In genomic region chr13:50810998-50811397, GRCh38 we compare ENCODE assay signal across 11 cellular contexts. TPM values are rescaled to one million over a fixed set of nuclear protein-coding genes. Genes with fewer than 3 reads are reported as not detected.
DNase-seq lines count a peak whose midpoint lies in the region; ATAC-seq and TF ChIP-seq lines count a peak whose summit lies in the region.
"Had no signal": no experiment of that assay in that cellular context is flagged by ENCODE, and none has a peak within 500 bp of the region (broad histone marks: within the 10 kb centered on the region; RNA-seq: fewer than 3 reads in every experiment).

No MANE protein-coding gene starts in this region.

- DNase-seq in GF-D8 (lab: John Stamatoyannopoulos, UW): peak; percentile 29
- no peak for DNase-seq in activated effector memory CD4-positive, alpha-beta T cell treated with Interleukin-2 at 50 U/mL for 16 hours
- DNase-seq in SK-N-SH: no peak
- DNase-seq in mucosa of gallbladder (ENCODE audit: low spot score): no peak
- DNase-seq: CD4-positive, alpha-beta memory T cell had no signal

- H3K4me1 ChIP-seq in OCI-LY3 (ENCODE audit: low read length) (peaks cover 17% of the 10 kb centered on the region), SK-N-SH (ENCODE audit: control insufficient read depth in 1 of 2, insufficient read depth in 2 of 2, low read depth in 1 of 2, low read length in 1 of 2) (no peaks in the 10 kb centered on the region)

- no peaks in the 10 kb centered on the region for H3F3A ChIP-seq in SK-N-SH (replicated peaks; ENCODE audit: insufficient read depth)

- WGBS in SK-N-SH (ENCODE audit: low lambda C conversion rate): 80% methylated on average over 2 of the region's 2 CpGs

- TF ChIP-seq EP300 in SK-N-SH (IDR thresholded peaks at IDR 0.05; ENCODE audit: borderline replicate concordance in 1 of 2, low read depth in 1 of 2, low read length in 1 of 2): no peak

- 0 out of 2 replicates have a peak, but pooled peaks cover 6% of the 10 kb centered on the region for H3K27me3 ChIP-seq in OCI-LY3 (ENCODE audit: low read depth, low read length)
- no peaks in the 10 kb centered on the region for H3K27me3 ChIP-seq in SK-N-SH (ENCODE audit: insufficient read depth)
- H3K27me3 ChIP-seq: Peyer's patch had no signal

- CTCF ChIA-PET in SK-N-SH (lab: Yijun Ruan, JAX): interaction anchor here (1.9 kb wide), 1 partner anchor 101 kb away, joined by 7 read pairs; no protein-coding TSS in a partner anchor

- H3K79me2 ChIP-seq in OCI-LY3 (ENCODE audit: low read length) (no peaks in the 10 kb centered on the region), SK-N-SH (ENCODE audit: insufficient read depth) (no peaks in the 10 kb centered on the region)

- H3K4me3 ChIP-seq in OCI-LY3 (ENCODE audit: low read length): peak overlapping the region; percentile 64
- H3K4me3 ChIP-seq in SK-N-SH (ENCODE audit: low read depth in 2 of 2, low read length in 1 of 2): no peak overlapping the region
- H3K4me3 ChIP-seq: Peyer's patch had no signal

- POLR2A ChIA-PET in SK-N-SH (lab: Yijun Ruan, JAX): no interaction called here

- H3K4me2 ChIP-seq in OCI-LY3 (ENCODE audit: low read length) (peak overlapping the region; percentile 92), SK-N-SH (no peak overlapping the region)

- H2AFZ ChIP-seq in OCI-LY3 (ENCODE audit: low read depth, low read length) (peak overlapping the region; percentile 8; the same call in 1 of the 2 replicates), SK-N-SH (ENCODE audit: low read depth) (no peak overlapping the region)

- H3K9me3 ChIP-seq in OCI-LY3 (ENCODE audit: insufficient read depth, low read length) (no peaks in the 10 kb centered on the region), SK-N-SH (no peaks in the 10 kb centered on the region)
- H3K9me3 ChIP-seq: Peyer's patch had no signal

- H3K36me3 ChIP-seq in OCI-LY3 (replicated peaks; ENCODE audit: low read depth, low read length) (no peaks in the 10 kb centered on the region), SK-N-SH (replicated peaks in 1 of 2; ENCODE audit: control insufficient read depth in 1 of 2, insufficient read depth in 2 of 2, low read length in 1 of 2) (no peaks in the 10 kb centered on the region)
- H3K36me3 ChIP-seq: Peyer's patch had no signal

- H3K27ac ChIP-seq in OCI-LY3 (ENCODE audit: low read length) (peak overlapping the region; percentile 57), SK-N-SH (ENCODE audit: low read depth in 2 of 2, low read length in 1 of 2) (no peak overlapping the region)

- ATAC-seq in GM19452 (IDR thresholded peaks at IDR 0.05; ENCODE audit: unreplicated experiment) (peak; percentile 95), HG03066 (IDR thresholded peaks at IDR 0.05; ENCODE audit: low read depth, unreplicated experiment) (peak; percentile 98), esophagus mucosa (no peak)

- H3K9me2 ChIP-seq in SK-N-SH: no peaks in the 10 kb centered on the region

- no peak for TF ChIP-seq CTCF in OCI-LY3 (IDR thresholded peaks at IDR 0.05; ENCODE audit: low read depth, low read length)
- TF ChIP-seq CTCF in SK-N-SH (IDR thresholded peaks at IDR 0.05): no peak

- no peak for TF ChIP-seq RAD21 in SK-N-SH (IDR thresholded peaks at IDR 0.05; ENCODE audit: low read length)

- H3K9ac ChIP-seq in OCI-LY3 (ENCODE audit: low read length) (peak overlapping the region; percentile 34; the same call in 1 of the 2 replicates), SK-N-SH (no peak overlapping the region)

- no peaks in the 10 kb centered on the region for H4K20me1 ChIP-seq in OCI-LY3 (ENCODE audit: insufficient read depth, low read length)
- H4K20me1 ChIP-seq in SK-N-SH (ENCODE audit: insufficient read depth): no peaks in the 10 kb centered on the region

TF ChIP-seq in SK-N-SH, 30 proteins besides CTCF, POLR2A, EP300 and RAD21:
- no peak for TF ChIP-seq FOSL2 (IDR thresholded peaks at IDR 0.05; ENCODE audit: borderline replicate concordance, low read depth)
- TF ChIP-seq NFIC (IDR thresholded peaks at IDR 0.05; ENCODE audit: borderline replicate concordance): no peak
- TF ChIP-seq RFX5 (IDR thresholded peaks at IDR 0.05; ENCODE audit: low read length): no peak
- TF ChIP-seq ELF1 (IDR thresholded peaks at IDR 0.05): no peak
- no peak for TF ChIP-seq CHD2 (IDR thresholded peaks at IDR 0.05; ENCODE audit: low read length, partially characterized antibody)
- TF ChIP-seq USF1 (IDR thresholded peaks at IDR 0.05; ENCODE audit: borderline replicate concordance, low read depth): no peak
- TF ChIP-seq RCOR1 (IDR thresholded peaks at IDR 0.05; ENCODE audit: low read length): no peak
- no peak for TF ChIP-seq TEAD4 (IDR thresholded peaks at IDR 0.05; ENCODE audit: borderline replicate concordance, insufficient read depth)
- no peak for TF ChIP-seq TAF1 (IDR thresholded peaks at IDR 0.05; ENCODE audit: borderline replicate concordance, low read depth, low read length)
- TF ChIP-seq FOXM1 (IDR thresholded peaks at IDR 0.05; ENCODE audit: low read depth): no peak
- TF ChIP-seq GABPA (IDR thresholded peaks at IDR 0.05; ENCODE audit: low read depth): no peak
- no peak for TF ChIP-seq MAX (IDR thresholded peaks at IDR 0.05; ENCODE audit: low read depth)
- no peak for TF ChIP-seq USF2 (IDR thresholded peaks at IDR 0.05; ENCODE audit: borderline replicate concordance, low read depth, low read length)
- no peak for TF ChIP-seq IRF3 (IDR thresholded peaks at IDR 0.05; ENCODE audit: low read depth, low read length)

RNA-seq across cellular contexts. Expression of gene DLEU7, which starts 32.5 kb away (rescaled TPM):
- polyA plus RNA-seq in SK-N-SH (2012; rRNA removed): not detected in 2 replicates
- 0.01 TPM in 1 of 2 replicates, not detected in the other for polyA plus RNA-seq in SK-N-SH (2012; cell fraction: cytosol; rRNA removed)
- polyA plus RNA-seq in SK-N-SH (2012; cell fraction: nucleus; rRNA removed): not detected in 2 replicates
- total RNA-seq in mucosa of gallbladder: 0.60 TPM
- not detected for total RNA-seq in esophagus mucosa
- total RNA-seq: CD4-positive, alpha-beta memory T cell; HT1080 had no signal
